13 cellular contexts compared by ENCODE assay signal in genomic region chrX:22527302-22527701, GRCh38.
"Had no signal": no experiment of that assay in that cellular context is flagged by ENCODE, and none has a peak within 500 bp of the region (broad histone marks: within the 10 kb centered on the region; RNA-seq: fewer than 3 reads in every experiment).

No MANE protein-coding gene starts in this region.

- FAIRE-seq: bronchial epithelial cell had no signal

- DNase-seq: activated CD4-positive, alpha-beta T cell treated with anti-CD3 and anti-CD28 coated beads, Interleukin-2, amount 50 U/mL, for 48 hours; activated naive CD4-positive, alpha-beta T cell treated with anti-CD3 and anti-CD28 coated beads, Interleukin-2, amount 10 ng/mL, durations not matched to agents 7 days and 5 days; dermis blood vessel endothelial cell; effector memory CD8-positive, alpha-beta T cell; gastrocnemius medialis; heart left ventricle; left colon; lower lobe of right lung; midbrain; sigmoid colon; spleen; upper lobe of right lung had no signal

- ATAC-seq: effector memory CD8-positive, alpha-beta T cell; gastrocnemius medialis; heart left ventricle; left colon; lower lobe of right lung; upper lobe of right lung had no signal
